1 cellular context compared by ENCODE assay signal in the genomic region with DNA sequence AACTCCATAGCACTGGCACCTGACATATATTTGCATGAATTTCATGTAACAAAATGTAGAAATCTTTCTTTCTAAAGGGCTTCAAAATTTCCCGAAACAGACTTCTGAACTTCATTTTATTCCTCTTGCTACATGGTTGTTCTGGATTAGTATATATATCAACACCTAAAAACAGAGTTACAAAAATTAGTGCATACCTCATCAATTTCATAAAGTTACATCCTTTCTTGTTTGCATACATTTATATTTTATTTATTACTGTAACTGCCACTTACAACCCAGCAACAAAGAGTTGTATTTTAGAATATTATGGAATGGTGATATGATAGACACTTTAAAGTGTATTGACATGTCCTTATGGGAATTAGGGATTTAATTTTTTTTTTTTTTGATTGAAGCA.
TF ChIP-seq lines count a peak whose summit lies in the region.

No MANE protein-coding gene starts in this region.

TF ChIP-seq in HCT116, 20 proteins besides CTCF, POLR2A, EP300 and RAD21 (continued from another document):
- TF ChIP-seq, protein P1, sequence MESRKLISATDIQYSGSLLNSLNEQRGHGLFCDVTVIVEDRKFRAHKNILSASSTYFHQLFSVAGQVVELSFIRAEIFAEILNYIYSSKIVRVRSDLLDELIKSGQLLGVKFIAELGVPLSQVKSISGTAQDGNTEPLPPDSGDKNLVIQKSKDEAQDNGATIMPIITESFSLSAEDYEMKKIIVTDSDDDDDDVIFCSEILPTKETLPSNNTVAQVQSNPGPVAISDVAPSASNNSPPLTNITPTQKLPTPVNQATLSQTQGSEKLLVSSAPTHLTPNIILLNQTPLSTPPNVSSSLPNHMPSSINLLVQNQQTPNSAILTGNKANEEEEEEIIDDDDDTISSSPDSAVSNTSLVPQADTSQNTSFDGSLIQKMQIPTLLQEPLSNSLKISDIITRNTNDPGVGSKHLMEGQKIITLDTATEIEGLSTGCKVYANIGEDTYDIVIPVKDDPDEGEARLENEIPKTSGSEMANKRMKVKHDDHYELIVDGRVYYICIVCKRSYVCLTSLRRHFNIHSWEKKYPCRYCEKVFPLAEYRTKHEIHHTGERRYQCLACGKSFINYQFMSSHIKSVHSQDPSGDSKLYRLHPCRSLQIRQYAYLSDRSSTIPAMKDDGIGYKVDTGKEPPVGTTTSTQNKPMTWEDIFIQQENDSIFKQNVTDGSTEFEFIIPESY (IDR thresholded peaks at IDR 0.05; ENCODE audit: extremely low read depth, insufficient replicate concordance, low read length), result no peak
- TF ChIP-seq EZH2phosphoT487 (IDR thresholded peaks at IDR 0.05; ENCODE audit: borderline replicate concordance), result no peak
